ENCODE assay signal across 27 cellular contexts in the genomic region with DNA sequence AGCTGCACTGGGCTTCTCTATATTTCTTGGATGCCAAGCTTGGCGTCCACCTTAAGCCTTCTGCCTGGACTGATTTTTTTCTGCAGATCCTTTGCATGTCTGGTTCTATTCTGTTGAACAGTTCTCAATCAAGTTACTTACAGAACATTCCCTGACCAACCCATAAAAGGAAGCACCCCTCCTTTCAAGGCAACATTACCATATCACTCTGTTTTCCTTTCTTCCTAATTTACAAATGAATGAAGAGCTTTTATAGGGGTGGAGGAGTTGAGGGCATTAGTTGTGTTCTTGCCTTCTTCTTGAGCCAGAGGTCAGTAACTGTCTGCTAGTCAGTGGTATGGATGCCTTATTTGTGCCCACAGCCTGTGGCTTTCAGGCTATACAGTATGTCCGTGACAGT.
"Had no signal": no experiment of that assay in that cellular context is flagged by ENCODE, and none has a peak within 500 bp of the region (broad histone marks: within the 10 kb centered on the region; RNA-seq: fewer than 3 reads in every experiment).

No MANE protein-coding gene starts in this region.

- H3K9me3 ChIP-seq: esophagus muscularis mucosa, heart right ventricle, lower lobe of right lung, ovary, psoas muscle, sigmoid colon, thyroid gland, vagina had no signal

- H3K36me3 ChIP-seq: esophagus muscularis mucosa, lower lobe of right lung, ovary, sigmoid colon, thyroid gland, vagina had no signal

- H3K36me3 Mint-ChIP-seq: immature natural killer cell; naive thymus-derived CD8-positive, alpha-beta T cell; stimulated activated effector memory CD8-positive, alpha-beta T cell treated with anti-CD3 and anti-CD28 coated beads, Interleukin-12 subunit alpha, Interleukin-12 subunit beta, amount 100 ng/mL, for 72 hours had no signal

- FAIRE-seq: endothelial cell of umbilical vein had no signal

- H3K4me3 ChIP-seq: coronary artery, esophagus muscularis mucosa, heart right ventricle, lower lobe of right lung, ovary, psoas muscle, sigmoid colon, thyroid gland, vagina had no signal

- H3K4me1 ChIP-seq: heart right ventricle, lower lobe of right lung, psoas muscle, sigmoid colon, thyroid gland, vagina had no signal

- H3K27ac ChIP-seq: coronary artery, esophagus muscularis mucosa, heart right ventricle, lower lobe of right lung, ovary, psoas muscle, sigmoid colon, thyroid gland, vagina had no signal

- H3K27ac Mint-ChIP-seq: immature natural killer cell; nephron progenitor cell; stimulated activated effector memory CD8-positive, alpha-beta T cell treated with anti-CD3 and anti-CD28 coated beads, Interleukin-12 subunit alpha, Interleukin-12 subunit beta, amount 100 ng/mL, for 72 hours had no signal

- DNase-seq: dermis blood vessel endothelial cell; effector memory CD4-positive, alpha-beta T cell; foreskin melanocyte; glutamatergic neuron; heart right ventricle; hypothalamus; immature natural killer cell; islet precursor cell; left ventricle myocardium superior; lower lobe of right lung; naive thymus-derived CD8-positive, alpha-beta T cell; nephron progenitor cell; occipital lobe; ovary; psoas muscle; right cardiac atrium; sigmoid colon; stimulated activated CD4-positive, alpha-beta T cell treated with anti-CD3 and anti-CD28 coated beads, Interleukin-2, amount 100 ng/mL, for 24 hours; stimulated activated CD4-positive, alpha-beta T cell treated with anti-CD3 and anti-CD28 coated beads, Interleukin-4, amount 100 ng/mL, for 24 hours; stimulated activated naive CD4-positive, alpha-beta T cell treated with Interleukin-2 at 50 U/mL for 16 hours; thyroid gland; trophoblast cell had no signal

- H3K27me3 ChIP-seq: esophagus muscularis mucosa, heart right ventricle, ovary, sigmoid colon, thyroid gland, vagina had no signal

- ATAC-seq: heart right ventricle; left ventricle myocardium superior; lower lobe of right lung; naive thymus-derived CD8-positive, alpha-beta T cell; psoas muscle; right cardiac atrium had no signal

- H3K4me1 Mint-ChIP-seq: immature natural killer cell; naive thymus-derived CD8-positive, alpha-beta T cell; nephron progenitor cell; stimulated activated effector memory CD8-positive, alpha-beta T cell treated with anti-CD3 and anti-CD28 coated beads, Interleukin-12 subunit alpha, Interleukin-12 subunit beta, amount 100 ng/mL, for 72 hours had no signal

- H3K9me3 Mint-ChIP-seq: nephron progenitor cell; stimulated activated effector memory CD8-positive, alpha-beta T cell treated with anti-CD3 and anti-CD28 coated beads, Interleukin-12 subunit alpha, Interleukin-12 subunit beta, amount 100 ng/mL, for 72 hours had no signal

- H3K4me3 Mint-ChIP-seq: immature natural killer cell; naive thymus-derived CD8-positive, alpha-beta T cell; nephron progenitor cell; stimulated activated effector memory CD8-positive, alpha-beta T cell treated with anti-CD3 and anti-CD28 coated beads, Interleukin-12 subunit alpha, Interleukin-12 subunit beta, amount 100 ng/mL, for 72 hours had no signal
